In the genomic region with DNA sequence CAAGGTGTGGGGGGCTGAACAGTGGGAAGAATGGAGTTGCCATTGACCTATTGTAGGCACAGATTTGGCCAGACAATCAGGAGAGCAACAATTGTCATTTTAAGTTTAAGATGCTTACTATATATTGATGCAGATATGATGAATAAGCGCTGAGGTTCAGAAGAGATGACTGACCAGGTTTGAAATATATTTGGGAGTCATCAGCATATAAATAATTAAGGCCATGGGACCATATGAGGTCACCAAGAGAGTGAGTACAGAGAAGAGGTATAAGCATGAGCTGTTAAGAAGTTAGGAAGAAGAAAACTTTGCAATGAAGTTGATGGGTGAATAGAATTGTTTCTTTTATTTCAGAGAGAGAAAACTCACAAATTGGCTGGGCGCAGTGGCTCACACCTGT, we compare ENCODE assay signal across 29 cellular contexts.
"Had no signal": no experiment of that assay in that cellular context is flagged by ENCODE, and none has a peak within 500 bp of the region (broad histone marks: within the 10 kb centered on the region; RNA-seq: fewer than 3 reads in every experiment).

No MANE protein-coding gene starts in this region.

- H3K27me3 ChIP-seq: esophagus squamous epithelium, gastroesophageal sphincter, neutrophil, ovary, right atrium auricular region, thyroid gland had no signal

- H3K27ac ChIP-seq: esophagus squamous epithelium, gastroesophageal sphincter, neutrophil, ovary, prostate gland, right atrium auricular region, thyroid gland had no signal

- ATAC-seq: activated CD4-positive, alpha-beta T cell treated with anti-CD3 and anti-CD28 coated beads for 36 hours; activated naive CD4-positive, alpha-beta T cell treated with anti-CD3 and anti-CD28 coated beads, Interleukin-2, amount 50 U/mL, for 72 hours; effector memory CD8-positive, alpha-beta T cell; gastroesophageal sphincter; left cardiac atrium; natural killer cell treated with Interleukin-12 subunit alpha and Interleukin-12 subunit beta and Interleukin-15 and Interleukin-18, amount 100 ng/mL, for 72 hours had no signal

- H3K27me3 Mint-ChIP-seq: activated CD4-positive, alpha-beta T cell treated with anti-CD3 and anti-CD28 coated beads for 36 hours; effector memory CD8-positive, alpha-beta T cell; memory B cell; stimulated activated naive CD8-positive, alpha-beta T cell treated with anti-CD3 and anti-CD28 coated beads, Interleukin-15, Interleukin-2, amounts not matched to agents 100 ng/mL and 50 ng/mL, for 24 hours had no signal

- H3K4me3 Mint-ChIP-seq: activated B cell treated with CpG ODN at 0.5 μM for 24 hours; activated CD4-positive, alpha-beta T cell treated with anti-CD3 and anti-CD28 coated beads for 36 hours; effector memory CD8-positive, alpha-beta T cell; memory B cell; natural killer cell treated with Interleukin-12 subunit alpha and Interleukin-12 subunit beta and Interleukin-15 and Interleukin-18, amount 100 ng/mL, for 72 hours; stimulated activated naive CD8-positive, alpha-beta T cell treated with anti-CD3 and anti-CD28 coated beads, Interleukin-15, Interleukin-2, amounts not matched to agents 100 ng/mL and 50 ng/mL, for 24 hours; T-helper 1 cell treated with Interleukin-12 subunit alpha and Interleukin-12 subunit beta and Interleukin-4 antibody, amounts not matched to agents 30 μg/mL and 1 μg/mL, for 36 hours had no signal

- DNase-seq: activated B cell treated with CpG ODN at 0.5 μM for 24 hours; activated CD4-positive, alpha-beta T cell treated with anti-CD3 and anti-CD28 coated beads for 36 hours; activated CD4-positive, alpha-beta T cell treated with anti-CD3 and anti-CD28 coated beads, Interleukin-2, amount 50 U/mL, for 4 hours; activated CD8-positive, alpha-beta memory T cell treated with anti-CD3 and anti-CD28 coated beads, Interleukin-2, amount 50 U/mL, for 48 hours; activated effector memory CD4-positive, alpha-beta T cell treated with anti-CD3 and anti-CD28 coated beads, Interleukin-2, amount 50 U/mL, for 16 hours; activated T-cell treated with anti-CD3 and anti-CD28 coated beads, Interleukin-2, amount 50 U/mL, for 48 hours; aorta; caudate nucleus; dermis blood vessel endothelial cell; effector memory CD8-positive, alpha-beta T cell; esophagus squamous epithelium; head of caudate nucleus; left cardiac atrium; ovary; stimulated activated CD4-positive, alpha-beta T cell treated with anti-CD3 and anti-CD28 coated beads, Interleukin-4, amount 100 ng/mL, for 24 hours; substantia nigra; thyroid gland had no signal

- FAIRE-seq: endothelial cell of umbilical vein, islet of Langerhans had no signal

- H3K27ac Mint-ChIP-seq: activated CD4-positive, alpha-beta T cell treated with anti-CD3 and anti-CD28 coated beads for 36 hours; activated naive CD4-positive, alpha-beta T cell treated with anti-CD3 and anti-CD28 coated beads, Interleukin-2, amount 50 U/mL, for 72 hours; effector memory CD8-positive, alpha-beta T cell; memory B cell; natural killer cell treated with Interleukin-12 subunit alpha and Interleukin-12 subunit beta and Interleukin-15 and Interleukin-18, amount 100 ng/mL, for 72 hours; stimulated activated naive CD8-positive, alpha-beta T cell treated with anti-CD3 and anti-CD28 coated beads, Interleukin-15, Interleukin-2, amounts not matched to agents 100 ng/mL and 50 ng/mL, for 24 hours; T-helper 1 cell treated with Interleukin-12 subunit alpha and Interleukin-12 subunit beta and Interleukin-4 antibody, amounts not matched to agents 30 μg/mL and 1 μg/mL, for 36 hours had no signal

- H3K9me3 ChIP-seq: esophagus squamous epithelium, gastroesophageal sphincter, neutrophil, ovary, prostate gland, right atrium auricular region, thyroid gland had no signal

- H3K4me3 ChIP-seq: esophagus squamous epithelium, gastroesophageal sphincter, ovary, prostate gland, right atrium auricular region, thyroid gland had no signal

- H3K36me3 Mint-ChIP-seq: brain; memory B cell; natural killer cell treated with Interleukin-12 subunit alpha and Interleukin-12 subunit beta and Interleukin-15 and Interleukin-18, amount 100 ng/mL, for 72 hours had no signal

- H3K4me1 ChIP-seq: prostate gland had no signal

- H3K36me3 ChIP-seq: esophagus squamous epithelium, gastroesophageal sphincter, neutrophil, ovary, prostate gland, right atrium auricular region, thyroid gland had no signal

- H3K9me3 Mint-ChIP-seq: activated B cell treated with CpG ODN at 0.5 μM for 24 hours; activated naive CD4-positive, alpha-beta T cell treated with anti-CD3 and anti-CD28 coated beads, Interleukin-2, amount 50 U/mL, for 72 hours; brain; effector memory CD8-positive, alpha-beta T cell; memory B cell; natural killer cell treated with Interleukin-12 subunit alpha and Interleukin-12 subunit beta and Interleukin-15 and Interleukin-18, amount 100 ng/mL, for 72 hours; stimulated activated naive CD8-positive, alpha-beta T cell treated with anti-CD3 and anti-CD28 coated beads, Interleukin-15, Interleukin-2, amounts not matched to agents 100 ng/mL and 50 ng/mL, for 24 hours; T-helper 1 cell treated with Interleukin-12 subunit alpha and Interleukin-12 subunit beta and Interleukin-4 antibody, amounts not matched to agents 30 μg/mL and 1 μg/mL, for 36 hours had no signal
